Comparison of ENCODE assay signal across 19 cellular contexts in genomic region chrX:1421433-1422134, GRCh38. TPM values are rescaled to one million over a fixed set of nuclear protein-coding genes. Genes with fewer than 3 reads are reported as not detected.
A peak's percentile ranks its signal among the peaks of the same experiment; 100 is the strongest.
DNase-seq lines count a peak whose midpoint lies in the region; ATAC-seq and TF ChIP-seq lines count a peak whose summit lies in the region.
"Had no signal": no experiment of that assay in that cellular context is flagged by ENCODE, and none has a peak within 500 bp of the region (broad histone marks: within the 10 kb centered on the region; RNA-seq: fewer than 3 reads in every experiment).

No MANE protein-coding gene starts in this region.

- peaks cover 26% of the 10 kb centered on the region for H3K9me3 ChIP-seq in trophoblast cell (ENCODE audit: insufficient read depth, low read depth, low read length)
- peaks cover 6 to 14% of the 10 kb centered on the region in 2 donors for H3K9me3 ChIP-seq in ascending aorta
- H3K9me3 ChIP-seq: vagina had no signal

- intact Hi-C loops in ascending aorta (cut with DNase I): no loop called here

- no peak for ATAC-seq in WTC11
- ATAC-seq: activated CD8-positive, alpha-beta T cell treated with anti-CD3 and anti-CD28 coated beads, Interleukin-2, amount 10 ng/mL, durations not matched to agents 7 days and 5 days; activated T-cell treated with anti-CD3 and anti-CD28 coated beads, Interleukin-2, amount 50 U/mL, for 72 hours; heart left ventricle had no signal

- H3K79me1 ChIP-seq in trophoblast cell (ENCODE audit: low read length): no peaks in the 10 kb centered on the region

- H3K23ac ChIP-seq in trophoblast cell (ENCODE audit: low read length): no peak overlapping the region

- H3K4ac ChIP-seq in trophoblast cell (ENCODE audit: low read depth, low read length): no peak overlapping the region

- TF ChIP-seq CTCF in WTC11 (IDR thresholded peaks at IDR 0.05): no peak
- TF ChIP-seq CTCF in ascending aorta (IDR thresholded peaks at IDR 0.05): no peak

- no CpG with 5 or more reads among the region's 19 CpGs for WGBS in trophoblast cell (ENCODE audit: extremely low coverage, insufficient coverage, insufficient read length)

- no peak overlapping the region for H2AFZ ChIP-seq in trophoblast cell (ENCODE audit: insufficient read depth, low read length, poor library complexity)

- no peaks in the 10 kb centered on the region for H3K79me2 ChIP-seq in trophoblast cell (ENCODE audit: control insufficient read depth, insufficient read depth, low read length, poor library complexity)

- H3K27me3 Mint-ChIP-seq in WTC11 (ENCODE audit: low read depth): no peaks in the 10 kb centered on the region

- POLR2A ChIA-PET in WTC11 (lab: Charles Lee): no interaction called here

- H3K18ac ChIP-seq in trophoblast cell (ENCODE audit: low read length): no peak overlapping the region

- H3K4me1 Mint-ChIP-seq in WTC11: peaks cover 12% of the 10 kb centered on the region

- no peak overlapping the region for H4K91ac ChIP-seq in trophoblast cell (ENCODE audit: low read depth, low read length)

- no peak overlapping the region for H2AK5ac ChIP-seq in trophoblast cell (ENCODE audit: low read length)

- no peak overlapping the region for H4K8ac ChIP-seq in trophoblast cell (ENCODE audit: low read depth, low read length)

- H2BK120ac ChIP-seq in trophoblast cell (ENCODE audit: insufficient read depth, low read length, poor library complexity): no peak overlapping the region

- peaks cover 39% of the 10 kb centered on the region for H3K9me3 Mint-ChIP-seq in WTC11

- peak; percentile 2 for DNase-seq in activated CD4-positive, alpha-beta T cell treated with anti-CD3 and anti-CD28 coated beads for 48 hours
- DNase-seq in activated CD4-positive, alpha-beta T cell treated with anti-CD3 and anti-CD28 coated beads, Interleukin-2, amount 50 U/mL, for 48 hours: no peak
- peak; percentile 24 for DNase-seq in ELR (ENCODE audit: low read depth)
- no peak for DNase-seq in WTC11 (ENCODE audit: low spot score)
- no peak for DNase-seq in trophoblast cell
- DNase-seq in ascending aorta (ENCODE audit: low spot score in 2 of 2): no peak
- DNase-seq in activated gamma-delta T cell (lab: John Stamatoyannopoulos, UW): no peak
- no peak for DNase-seq in NCI-H82 treated with DMSO at 0.1 percent for 48 hours (lab: John Stamatoyannopoulos, UW; ENCODE audit: unreplicated experiment)
- DNase-seq: 8988T; activated CD8-positive, alpha-beta T cell treated with anti-CD3 and anti-CD28 coated beads, Interleukin-2, amount 10 ng/mL, durations not matched to agents 7 days and 5 days; activated T-cell treated with anti-CD3 and anti-CD28 coated beads, Interleukin-2, amount 50 U/mL, for 72 hours; NCI-H1694 treated with DMSO at 0.1 percent for 48 hours; NCI-H748 treated with DMSO at 0.1 percent for 48 hours; substantia nigra had no signal

- no peak overlapping the region for H3K27ac Mint-ChIP-seq in WTC11
- H3K27ac Mint-ChIP-seq: activated CD8-positive, alpha-beta T cell treated with anti-CD3 and anti-CD28 coated beads, Interleukin-2, amount 10 ng/mL, durations not matched to agents 7 days and 5 days; activated T-cell treated with anti-CD3 and anti-CD28 coated beads, Interleukin-2, amount 50 U/mL, for 72 hours; T-helper 2 cell treated with Interferon-gamma antibody and Interleukin-4, amounts not matched to agents 5 μg/mL and 100 μg/mL, for 36 hours had no signal

- H2BK12ac ChIP-seq in trophoblast cell (ENCODE audit: low read length): no peak overlapping the region

- peak overlapping the region; percentile 41 for H3K4me3 ChIP-seq in trophoblast cell (ENCODE audit: low read depth, low read length)
- no peak overlapping the region for H3K4me3 ChIP-seq in ascending aorta
- H3K4me3 ChIP-seq: breast epithelium, heart left ventricle, vagina had no signal

- H3K4me3 Mint-ChIP-seq in WTC11: no peak overlapping the region
- H3K4me3 Mint-ChIP-seq: activated CD8-positive, alpha-beta T cell treated with anti-CD3 and anti-CD28 coated beads, Interleukin-2, amount 10 ng/mL, durations not matched to agents 7 days and 5 days; activated T-cell treated with anti-CD3 and anti-CD28 coated beads, Interleukin-2, amount 50 U/mL, for 72 hours; T-helper 2 cell treated with Interferon-gamma antibody and Interleukin-4, amounts not matched to agents 5 μg/mL and 100 μg/mL, for 36 hours had no signal

- no peak overlapping the region for H3K27ac ChIP-seq in trophoblast cell (ENCODE audit: low read depth, low read length)
- no peak overlapping the region for H3K27ac ChIP-seq in ascending aorta
- H3K27ac ChIP-seq: breast epithelium, heart left ventricle, KMS-11, vagina had no signal

- no peak overlapping the region for H4K12ac ChIP-seq in trophoblast cell (ENCODE audit: low read depth, low read length)

- peaks cover 45 to 58% of the 10 kb centered on the region in 2 experiments for H3K36me3 ChIP-seq in trophoblast cell (ENCODE audit: control insufficient read depth in 1 of 2, insufficient read depth in 2 of 2, low read length in 2 of 2)
- H3K36me3 ChIP-seq in ascending aorta: peaks cover 53 to 81% of the 10 kb centered on the region in 2 donors

- peaks cover 69% of the 10 kb centered on the region for H3K36me3 Mint-ChIP-seq in WTC11

- H3K9ac ChIP-seq in trophoblast cell (ENCODE audit: low read length): no peak overlapping the region
- H3K9ac ChIP-seq: KMS-11 had no signal

- no peaks in the 10 kb centered on the region for H3K27me3 ChIP-seq in trophoblast cell (ENCODE audit: insufficient read depth, low read length)
- no peaks in the 10 kb centered on the region for H3K27me3 ChIP-seq in ascending aorta
- H3K27me3 ChIP-seq: breast epithelium, heart left ventricle, vagina had no signal

- no peak overlapping the region for H3K14ac ChIP-seq in trophoblast cell (ENCODE audit: low read length)

- H3K4me1 ChIP-seq in trophoblast cell (ENCODE audit: control insufficient read depth in 1 of 2, insufficient read depth in 2 of 2, low read length in 2 of 2): no peaks in the 10 kb centered on the region
- H3K4me1 ChIP-seq in ascending aorta: no peaks in the 10 kb centered on the region
- H3K4me1 ChIP-seq: breast epithelium, heart left ventricle, vagina had no signal

- no peak overlapping the region for H3K4me2 ChIP-seq in trophoblast cell (ENCODE audit: low read length)
- H3K4me2 ChIP-seq: KMS-11 had no signal

- CTCF ChIA-PET in WTC11 (lab: Charles Lee): no interaction called here

- no peak overlapping the region for H2BK5ac ChIP-seq in trophoblast cell (ENCODE audit: low read depth, low read length, poor library complexity)

TF ChIP-seq in WTC11, 78 proteins besides CTCF, POLR2A, EP300 and RAD21:
- 0 out of 2 replicates have a peak, but pooled peaks have one; percentile 26 for TF ChIP-seq FOXJ3 (CRISPR knock-in tag; IDR thresholded peaks at IDR 0.05; ENCODE audit: borderline replicate concordance)
- 0 out of 2 replicates have a peak, but pooled peaks have one; percentile 11 for TF ChIP-seq NFATC4 (CRISPR knock-in tag; IDR thresholded peaks at IDR 0.05)
- no peak for TF ChIP-seq ZNF263 (CRISPR knock-in tag; IDR thresholded peaks at IDR 0.05; ENCODE audit: low read depth)

RNA-seq across cellular contexts. Expression of gene SLC25A6, which starts 29.7 kb away (rescaled TPM):
- total RNA-seq in WTC11 (2021) (627 to 722 TPM (median 720 TPM) in 3 replicates), ascending aorta (535 TPM)
- 444 and 461 TPM in 2 replicates for polyA plus RNA-seq in trophoblast cell (2013)

RNA-seq across cellular contexts. Expression of gene ASMTL, which starts 31.1 kb away (rescaled TPM):
- total RNA-seq in WTC11 (2021): 70.6 to 88.2 TPM (median 83.1 TPM) in 3 replicates
- polyA plus RNA-seq in trophoblast cell (2013): 25.0 and 26.2 TPM in 2 replicates
- total RNA-seq in ascending aorta: 27.1 TPM

Comparison
In these comparisons a context has a peak if more than half of its experiments do, and no peak if none do; other contexts are left out.
1. DNase-seq: peak in activated CD4-positive, alpha-beta T cell treated with anti-CD3 and anti-CD28 coated beads for 48 hours (single experiment) and ELR (single experiment); none in activated CD4-positive, alpha-beta T cell treated with anti-CD3 and anti-CD28 coated beads, Interleukin-2, amount 50 U/mL, for 48 hours (0 of 2), WTC11 (single experiment), trophoblast cell (0 of 2), ascending aorta (0 of 2), activated gamma-delta T cell (single experiment) and NCI-H82 treated with DMSO at 0.1 percent for 48 hours (single experiment).